ENCODE assay signal across 8 cellular contexts in genomic region chr2:55049794-55050132, GRCh38. TPM values are rescaled to one million over a fixed set of nuclear protein-coding genes. Genes with fewer than 3 reads are reported as not detected.
DNase-seq lines count a peak whose midpoint lies in the region; ATAC-seq, FAIRE-seq and TF ChIP-seq lines count a peak whose summit lies in the region.

No MANE protein-coding gene starts in this region.

- H3K27me3 ChIP-seq in DND-41 (ENCODE audit: insufficient read depth, low read length, poor library complexity) (no peaks in the 10 kb centered on the region), GM12878 (replicated peaks in 1 of 2; ENCODE audit: control insufficient read depth in 2 of 2, insufficient read depth in 2 of 2, low read length in 1 of 2) (no peaks in the 10 kb centered on the region), lower lobe of right lung (ENCODE audit: low read depth) (no peaks in the 10 kb centered on the region)

- TF ChIP-seq RAD21 in GM12878 (IDR thresholded peaks at IDR 0.05; ENCODE audit: insufficient read depth, low read depth, low read length): no peak

- TF ChIP-seq POLR2A in GM12878 (IDR thresholded peaks at IDR 0.05; ENCODE audit: low read depth, low read length): no peak

- H3K9me3 ChIP-seq in DND-41 (ENCODE audit: insufficient read depth, low read length, severe bottlenecking): no peaks in the 10 kb centered on the region
- no peaks in the 10 kb centered on the region for H3K9me3 ChIP-seq in GM12878 (replicated peaks; ENCODE audit: control insufficient read depth, insufficient read depth, low read length)
- H3K9me3 ChIP-seq in lower lobe of right lung: no peaks in the 10 kb centered on the region

- BruUV-seq in GM12878 (replicated peaks; lab: Mats Ljungman, UMichigan): TSS peak; percentile 56

- FAIRE-seq in GM12878 (lab: Jason Lieb, UNC) (no peak), urothelium cell line (lab: Jason Lieb, UNC) (no peak), RCC 7860 (lab: Jason Lieb, UNC) (no peak)

- under 1% methylated on average over 17 of the region's 45 CpGs for WGBS in GM12878 (ENCODE audit: insufficient coverage, insufficient replicate concordance, low lambda C conversion rate, missing lambda C conversion rate)

- intact Hi-C loops in GM12878 (cut with micrococcal nuclease; ENCODE audit: unreplicated experiment) (loop anchor here (2.0 to 10.0 kb wide), 5 partner anchors 35 to 475 kb away; partner anchors contain the start of genes CCDC88A, CLHC1 and RPS27A), lower lobe of right lung (cut with DNase I) (no loop called here)

- H3K36me3 ChIP-seq in DND-41 (ENCODE audit: insufficient read depth, low read length) (peaks cover 19% of the 10 kb centered on the region), GM12878 (ENCODE audit: control insufficient read depth in 2 of 2, insufficient read depth in 2 of 2, low read length in 1 of 2) (no peaks in the 10 kb centered on the region), lower lobe of right lung (no peaks in the 10 kb centered on the region)

- RAD21 ChIA-PET in GM12878 (lab: Charles Lee; ENCODE audit: unreplicated experiment): interaction anchor here (0.7 to 5.0 kb wide), 14 partner anchors 9 to 133 kb away, joined by 3 to 107 read pairs (median 6); no protein-coding TSS in a partner anchor

- TF ChIP-seq CTCF in DND-41 (IDR thresholded peaks at IDR 0.05; ENCODE audit: borderline replicate concordance, extremely low read depth, low read length, poor library complexity, severe bottlenecking) (no peak), GM12878 (IDR thresholded peaks at IDR 0.05 in 2 of 3, conservative IDR thresholded peaks at IDR 0.05 in 1 of 3; ENCODE audit: control insufficient read depth in 2 of 3, extremely low read depth in 1 of 3, insufficient read depth in 1 of 3, low read depth in 3 of 3, low read length in 3 of 3) (no peak), lower lobe of right lung (IDR thresholded peaks at IDR 0.05) (no peak)

- TF ChIP-seq EP300 in GM12878 (IDR thresholded peaks at IDR 0.05; ENCODE audit: borderline replicate concordance in 1 of 2, control insufficient read depth in 1 of 2, low read depth in 2 of 2, low read length in 2 of 2): no peak

- CTCF ChIA-PET in GM12878 (lab: Yijun Ruan, JAX): interaction anchor here (0.5 to 7.5 kb wide), 15 partner anchors 9 to 923 kb away, joined by 3 to 146 read pairs (median 5); no protein-coding TSS in a partner anchor

- peak overlapping the region; percentile 82 for H3K4me2 ChIP-seq in DND-41 (ENCODE audit: insufficient read depth, low read length)
- peak overlapping the region; percentile 67 for H3K4me2 ChIP-seq in GM12878 (ENCODE audit: control insufficient read depth, insufficient read depth)

- H3K4me1 ChIP-seq in DND-41 (ENCODE audit: insufficient read depth, low read length): peaks cover 69% of the 10 kb centered on the region
- peaks cover 10% of the 10 kb centered on the region; the same call in 1 of the 2 replicates for H3K4me1 ChIP-seq in GM12878 (ENCODE audit: control insufficient read depth, insufficient read depth, low read length)
- peaks cover 51% of the 10 kb centered on the region for H3K4me1 ChIP-seq in lower lobe of right lung

- H3K27ac ChIP-seq in DND-41 (ENCODE audit: low read length) (peak overlapping the region; percentile 92), GM12878 (ENCODE audit: control insufficient read depth, insufficient read depth) (peak overlapping the region; percentile 86), lower lobe of right lung (peak overlapping the region; percentile 98)

- H3K9ac ChIP-seq in DND-41 (ENCODE audit: low read depth, low read length): peak overlapping the region; percentile 79
- H3K9ac ChIP-seq in GM12878 (ENCODE audit: control insufficient read depth, insufficient read depth, low read length): peak overlapping the region; percentile 97

- ATAC-seq in DND-41 (ENCODE audit: insufficient read depth, low read depth) (no peak), HG03280 (IDR thresholded peaks at IDR 0.05; ENCODE audit: unreplicated experiment) (peak; percentile 0), GM12878 (peak; percentile 5; the same call in 2 of the 3 replicates), lower lobe of right lung (no peak)

- SMC1A ChIA-PET in GM12878 (lab: Charles Lee; ENCODE audit: uncharacterized antibody, unreplicated experiment): interaction anchor here (1.0 to 7.5 kb wide), 6 partner anchors 13 to 125 kb away, joined by 8 to 98 read pairs (median 29); no protein-coding TSS in a partner anchor

- peaks cover 35% of the 10 kb centered on the region for H4K20me1 ChIP-seq in DND-41 (ENCODE audit: insufficient read depth, low read length)
- no peaks in the 10 kb centered on the region for H4K20me1 ChIP-seq in GM12878 (ENCODE audit: control insufficient read depth, insufficient read depth)

- H3K79me2 ChIP-seq in DND-41 (ENCODE audit: insufficient read depth, low read length): peaks cover 81% of the 10 kb centered on the region
- H3K79me2 ChIP-seq in GM12878 (ENCODE audit: control insufficient read depth, insufficient read depth, low read length): peaks cover 60% of the 10 kb centered on the region

- in situ Hi-C loops in GM12878 (cut with MboI): no loop called here

- peak overlapping the region; percentile 87 for H2AFZ ChIP-seq in DND-41 (ENCODE audit: low read depth, low read length)
- peak overlapping the region; percentile 88 for H2AFZ ChIP-seq in GM12878 (ENCODE audit: control insufficient read depth, low read depth, low read length)

- DNase-seq in DND-41: no peak
- no peak for DNase-seq in GM12878 (ENCODE audit: low read depth, low spot score)
- DNase-seq in lower lobe of right lung: no peak
- peak; percentile 44 for DNase-seq in urothelium cell line (ENCODE audit: low spot score)
- no peak for DNase-seq in RCC 7860 (ENCODE audit: low spot score)
- no peak for DNase-seq in Kasumi-1 (lab: John Stamatoyannopoulos, UW)
- no peak for DNase-seq in NCI-H526 (lab: John Stamatoyannopoulos, UW)

- peak overlapping the region; percentile 76 to 82 for H3K4me3 ChIP-seq in DND-41 (ENCODE audit: low read depth in 1 of 2, low read length in 2 of 2)
- peak overlapping the region; percentile 89 for H3K4me3 ChIP-seq in GM12878
- H3K4me3 ChIP-seq in lower lobe of right lung: peak overlapping the region; percentile 96

- POLR2A ChIA-PET in GM12878 (lab: Charles Lee): interaction anchor here (1.0 to 4.2 kb wide), 15 partner anchors 9 to 934 kb away, joined by 3 to 37 read pairs (median 6); partner anchors contain the start of gene ACYP2

TF ChIP-seq in GM12878, 131 proteins besides CTCF, POLR2A, EP300 and RAD21:
- TF ChIP-seq E2F4 (IDR thresholded peaks at IDR 0.05; ENCODE audit: low read depth, low read length): no peak
- 0 out of 2 replicates have a peak, but pooled peaks have one; percentile 65 for TF ChIP-seq NKRF (conservative IDR thresholded peaks at IDR 0.05)
- TF ChIP-seq ZSCAN29 (IDR thresholded peaks at IDR 0.05): 0 out of 2 replicates have a peak, but pooled peaks have one; percentile 27

RNA-seq across cellular contexts. Expression of gene RTN4, which starts 0.5 kb away (rescaled TPM):
- total RNA-seq in GM12878 (2013; cell fraction: nucleolus; rRNA removed): 114 and 117 TPM in 2 replicates
- total RNA-seq in GM12878 (2014; rRNA removed) (55.5 and 56.0 TPM in 2 replicates), GM12878 (2014; rRNA removed; fragmentation: Illumina TruSeq; extraction: Trizol) (65.5 and 69.7 TPM in 2 replicates), GM12878 (2021) (133 TPM in 2 replicates), lower lobe of right lung (317 TPM)
- polyA plus RNA-seq in GM12878 (2011; ENCODE audit: low read depth): 56.1 TPM
- polyA plus RNA-seq in GM12878 (2011; rRNA removed) (94.3 and 135 TPM in 2 replicates), GM12878 (2014; fragmentation: Illumina TruSeq; extraction: Trizol) (130 and 166 TPM in 2 replicates), GM12878 (2014; fragmentation: Nextera tagmentation; extraction: Ambion mirVana) (100 to 1,000 TPM in 1 of 2 experiments, 10 to 100 TPM in 1; 68.0 to 112 TPM), GM12878 (2014; rRNA removed) (71.2 and 72.6 TPM in 2 replicates), GM12878 (2016; fragmentation: Nextera tagmentation; extraction: Ambion mirVana) (10 to 100 TPM; 78.4 to 88.1 TPM)
- 31.6 and 46.1 TPM in 2 replicates for polyA plus RNA-seq in GM12878 (2011; cell fraction: cytosol; rRNA removed)
- polyA plus RNA-seq in GM12878 (2011; cell fraction: nucleus; rRNA removed): 43.0 and 55.6 TPM in 2 replicates
- polyA plus RNA-seq in GM12878 (2012): 94.6 and 95.7 TPM in 2 replicates
- 50.2 and 64.6 TPM in 2 replicates for polyA minus RNA-seq in GM12878 (2011; rRNA and poly(A)+ RNA removed)
- polyA minus RNA-seq in GM12878 (2011; cell fraction: cytosol; rRNA and poly(A)+ RNA removed): 23.1 and 32.0 TPM in 2 replicates
- polyA minus RNA-seq in GM12878 (2011; cell fraction: nucleus; rRNA and poly(A)+ RNA removed): 25.6 and 43.1 TPM in 2 replicates

Comparison
In these comparisons a context has a peak if more than half of its experiments do, and no peak if none do; other contexts are left out.
1. ATAC-seq: peak in HG03280 (single experiment) and GM12878 (single experiment); none in DND-41 (single experiment) and lower lobe of right lung (0 of 2).
2. Peak in every context shown above with its lines, with median percentiles within 50 percentile points of each other: H3K27ac ChIP-seq and H3K4me3 ChIP-seq.